Comparison of ENCODE assay signal across 1 cellular context in genomic region chr19:32933571-32933970, GRCh38.
TF ChIP-seq lines count a peak whose summit lies in the region.

No MANE protein-coding gene starts in this region.

TF ChIP-seq in HepG2, 621 proteins besides CTCF, POLR2A, EP300 and RAD21:
- TF ChIP-seq ZSCAN31 (CRISPR knock-in tag; IDR thresholded peaks at IDR 0.05; ENCODE audit: low read depth): no peak
- TF ChIP-seq ZNF790 (CRISPR knock-in tag; IDR thresholded peaks at IDR 0.05; ENCODE audit: borderline replicate concordance): no peak
- no peak for TF ChIP-seq TBP (CRISPR knock-in tag; IDR thresholded peaks at IDR 0.05)
- peak; percentile 64; the same call in 1 of the 2 replicates for TF ChIP-seq ZNF770 (CRISPR knock-in tag; IDR thresholded peaks at IDR 0.05)
- TF ChIP-seq NFKBIZ (CRISPR knock-in tag; IDR thresholded peaks at IDR 0.05): no peak
- no peak for TF ChIP-seq MATR3 (CRISPR knock-in tag; IDR thresholded peaks at IDR 0.05)
- TF ChIP-seq ZNF510 (CRISPR knock-in tag; IDR thresholded peaks at IDR 0.05; ENCODE audit: low read depth): no peak
- TF ChIP-seq, protein P1, sequence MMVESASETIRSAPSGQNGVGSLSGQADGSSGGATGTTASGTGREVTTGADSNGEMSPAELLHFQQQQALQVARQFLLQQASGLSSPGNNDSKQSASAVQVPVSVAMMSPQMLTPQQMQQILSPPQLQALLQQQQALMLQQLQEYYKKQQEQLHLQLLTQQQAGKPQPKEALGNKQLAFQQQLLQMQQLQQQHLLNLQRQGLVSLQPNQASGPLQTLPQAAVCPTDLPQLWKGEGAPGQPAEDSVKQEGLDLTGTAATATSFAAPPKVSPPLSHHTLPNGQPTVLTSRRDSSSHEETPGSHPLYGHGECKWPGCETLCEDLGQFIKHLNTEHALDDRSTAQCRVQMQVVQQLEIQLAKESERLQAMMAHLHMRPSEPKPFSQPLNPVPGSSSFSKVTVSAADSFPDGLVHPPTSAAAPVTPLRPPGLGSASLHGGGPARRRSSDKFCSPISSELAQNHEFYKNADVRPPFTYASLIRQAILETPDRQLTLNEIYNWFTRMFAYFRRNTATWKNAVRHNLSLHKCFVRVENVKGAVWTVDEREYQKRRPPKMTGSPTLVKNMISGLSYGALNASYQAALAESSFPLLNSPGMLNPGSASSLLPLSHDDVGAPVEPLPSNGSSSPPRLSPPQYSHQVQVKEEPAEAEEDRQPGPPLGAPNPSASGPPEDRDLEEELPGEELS (CRISPR knock-in tag; IDR thresholded peaks at IDR 0.05): no peak
